1 cellular context compared by ENCODE assay signal in the genomic region with DNA sequence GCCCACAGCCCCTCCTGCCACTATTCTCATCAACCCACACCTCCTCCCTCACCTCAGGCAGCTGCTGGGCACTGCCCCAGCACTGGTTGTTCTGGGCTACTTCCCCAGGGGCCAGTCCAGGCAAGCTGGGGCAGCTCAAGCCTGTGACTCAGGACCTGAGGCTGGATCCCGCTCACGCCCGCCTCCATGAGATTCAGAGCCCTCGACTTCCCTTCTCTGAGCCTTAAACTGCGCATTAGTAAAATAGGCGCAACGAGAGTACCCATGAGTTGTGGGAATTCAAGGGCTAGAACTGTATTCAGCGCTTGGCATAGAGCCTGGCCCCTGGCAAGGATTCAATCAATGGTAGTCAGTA.
TF ChIP-seq lines count a peak whose summit lies in the region.

No MANE protein-coding gene starts in this region.

TF ChIP-seq in K562, 482 proteins besides CTCF, POLR2A, EP300 and RAD21 (continued from another document and continues in another):
- TF ChIP-seq, protein P1, sequence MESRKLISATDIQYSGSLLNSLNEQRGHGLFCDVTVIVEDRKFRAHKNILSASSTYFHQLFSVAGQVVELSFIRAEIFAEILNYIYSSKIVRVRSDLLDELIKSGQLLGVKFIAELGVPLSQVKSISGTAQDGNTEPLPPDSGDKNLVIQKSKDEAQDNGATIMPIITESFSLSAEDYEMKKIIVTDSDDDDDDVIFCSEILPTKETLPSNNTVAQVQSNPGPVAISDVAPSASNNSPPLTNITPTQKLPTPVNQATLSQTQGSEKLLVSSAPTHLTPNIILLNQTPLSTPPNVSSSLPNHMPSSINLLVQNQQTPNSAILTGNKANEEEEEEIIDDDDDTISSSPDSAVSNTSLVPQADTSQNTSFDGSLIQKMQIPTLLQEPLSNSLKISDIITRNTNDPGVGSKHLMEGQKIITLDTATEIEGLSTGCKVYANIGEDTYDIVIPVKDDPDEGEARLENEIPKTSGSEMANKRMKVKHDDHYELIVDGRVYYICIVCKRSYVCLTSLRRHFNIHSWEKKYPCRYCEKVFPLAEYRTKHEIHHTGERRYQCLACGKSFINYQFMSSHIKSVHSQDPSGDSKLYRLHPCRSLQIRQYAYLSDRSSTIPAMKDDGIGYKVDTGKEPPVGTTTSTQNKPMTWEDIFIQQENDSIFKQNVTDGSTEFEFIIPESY (CRISPR knock-in tag; IDR thresholded peaks at IDR 0.05), result 0 out of 2 replicates have a peak, but pooled peaks have one; percentile 34
- TF ChIP-seq, protein P2, sequence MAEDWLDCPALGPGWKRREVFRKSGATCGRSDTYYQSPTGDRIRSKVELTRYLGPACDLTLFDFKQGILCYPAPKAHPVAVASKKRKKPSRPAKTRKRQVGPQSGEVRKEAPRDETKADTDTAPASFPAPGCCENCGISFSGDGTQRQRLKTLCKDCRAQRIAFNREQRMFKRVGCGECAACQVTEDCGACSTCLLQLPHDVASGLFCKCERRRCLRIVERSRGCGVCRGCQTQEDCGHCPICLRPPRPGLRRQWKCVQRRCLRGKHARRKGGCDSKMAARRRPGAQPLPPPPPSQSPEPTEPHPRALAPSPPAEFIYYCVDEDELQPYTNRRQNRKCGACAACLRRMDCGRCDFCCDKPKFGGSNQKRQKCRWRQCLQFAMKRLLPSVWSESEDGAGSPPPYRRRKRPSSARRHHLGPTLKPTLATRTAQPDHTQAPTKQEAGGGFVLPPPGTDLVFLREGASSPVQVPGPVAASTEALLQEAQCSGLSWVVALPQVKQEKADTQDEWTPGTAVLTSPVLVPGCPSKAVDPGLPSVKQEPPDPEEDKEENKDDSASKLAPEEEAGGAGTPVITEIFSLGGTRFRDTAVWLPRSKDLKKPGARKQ (CRISPR knock-in tag; IDR thresholded peaks at IDR 0.05), result 0 out of 2 replicates have a peak, but pooled peaks have one; percentile 37
- TF ChIP-seq, protein P3, sequence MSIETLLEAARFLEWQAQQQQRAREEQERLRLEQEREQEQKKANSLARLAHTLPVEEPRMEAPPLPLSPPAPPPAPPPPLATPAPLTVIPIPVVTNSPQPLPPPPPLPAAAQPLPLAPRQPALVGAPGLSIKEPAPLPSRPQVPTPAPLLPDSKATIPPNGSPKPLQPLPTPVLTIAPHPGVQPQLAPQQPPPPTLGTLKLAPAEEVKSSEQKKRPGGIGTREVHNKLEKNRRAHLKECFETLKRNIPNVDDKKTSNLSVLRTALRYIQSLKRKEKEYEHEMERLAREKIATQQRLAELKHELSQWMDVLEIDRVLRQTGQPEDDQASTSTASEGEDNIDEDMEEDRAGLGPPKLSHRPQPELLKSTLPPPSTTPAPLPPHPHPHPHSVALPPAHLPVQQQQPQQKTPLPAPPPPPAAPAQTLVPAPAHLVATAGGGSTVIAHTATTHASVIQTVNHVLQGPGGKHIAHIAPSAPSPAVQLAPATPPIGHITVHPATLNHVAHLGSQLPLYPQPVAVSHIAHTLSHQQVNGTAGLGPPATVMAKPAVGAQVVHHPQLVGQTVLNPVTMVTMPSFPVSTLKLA (conservative IDR thresholded peaks at IDR 0.05), result no peak
- TF ChIP-seq FUS (optimal IDR thresholded peaks at IDR 0.05; ENCODE audit: low read depth, low read length) (no peak), MTA3 (IDR thresholded peaks at IDR 0.05; ENCODE audit: borderline replicate concordance) (peak; percentile 43; the same call in 1 of the 2 replicates), ARID1B (IDR thresholded peaks at IDR 0.05) (peak; percentile 12; the same call in 1 of the 2 replicates), MCM5 (IDR thresholded peaks at IDR 0.05; ENCODE audit: low read depth) (no peak), ATF7 (IDR thresholded peaks at IDR 0.05) (peak; percentile 21; the same call in 1 of the 2 replicates), FOSL1 (tag; conservative IDR thresholded peaks at IDR 0.05) (peak; percentile 70), EP400 (IDR thresholded peaks at IDR 0.05) (no peak), NR4A1 (CRISPR knock-in tag; IDR thresholded peaks at IDR 0.05) (no peak), NR4A1 (tag; IDR thresholded peaks at IDR 0.05) (no peak)
- TF ChIP-seq, protein P4, sequence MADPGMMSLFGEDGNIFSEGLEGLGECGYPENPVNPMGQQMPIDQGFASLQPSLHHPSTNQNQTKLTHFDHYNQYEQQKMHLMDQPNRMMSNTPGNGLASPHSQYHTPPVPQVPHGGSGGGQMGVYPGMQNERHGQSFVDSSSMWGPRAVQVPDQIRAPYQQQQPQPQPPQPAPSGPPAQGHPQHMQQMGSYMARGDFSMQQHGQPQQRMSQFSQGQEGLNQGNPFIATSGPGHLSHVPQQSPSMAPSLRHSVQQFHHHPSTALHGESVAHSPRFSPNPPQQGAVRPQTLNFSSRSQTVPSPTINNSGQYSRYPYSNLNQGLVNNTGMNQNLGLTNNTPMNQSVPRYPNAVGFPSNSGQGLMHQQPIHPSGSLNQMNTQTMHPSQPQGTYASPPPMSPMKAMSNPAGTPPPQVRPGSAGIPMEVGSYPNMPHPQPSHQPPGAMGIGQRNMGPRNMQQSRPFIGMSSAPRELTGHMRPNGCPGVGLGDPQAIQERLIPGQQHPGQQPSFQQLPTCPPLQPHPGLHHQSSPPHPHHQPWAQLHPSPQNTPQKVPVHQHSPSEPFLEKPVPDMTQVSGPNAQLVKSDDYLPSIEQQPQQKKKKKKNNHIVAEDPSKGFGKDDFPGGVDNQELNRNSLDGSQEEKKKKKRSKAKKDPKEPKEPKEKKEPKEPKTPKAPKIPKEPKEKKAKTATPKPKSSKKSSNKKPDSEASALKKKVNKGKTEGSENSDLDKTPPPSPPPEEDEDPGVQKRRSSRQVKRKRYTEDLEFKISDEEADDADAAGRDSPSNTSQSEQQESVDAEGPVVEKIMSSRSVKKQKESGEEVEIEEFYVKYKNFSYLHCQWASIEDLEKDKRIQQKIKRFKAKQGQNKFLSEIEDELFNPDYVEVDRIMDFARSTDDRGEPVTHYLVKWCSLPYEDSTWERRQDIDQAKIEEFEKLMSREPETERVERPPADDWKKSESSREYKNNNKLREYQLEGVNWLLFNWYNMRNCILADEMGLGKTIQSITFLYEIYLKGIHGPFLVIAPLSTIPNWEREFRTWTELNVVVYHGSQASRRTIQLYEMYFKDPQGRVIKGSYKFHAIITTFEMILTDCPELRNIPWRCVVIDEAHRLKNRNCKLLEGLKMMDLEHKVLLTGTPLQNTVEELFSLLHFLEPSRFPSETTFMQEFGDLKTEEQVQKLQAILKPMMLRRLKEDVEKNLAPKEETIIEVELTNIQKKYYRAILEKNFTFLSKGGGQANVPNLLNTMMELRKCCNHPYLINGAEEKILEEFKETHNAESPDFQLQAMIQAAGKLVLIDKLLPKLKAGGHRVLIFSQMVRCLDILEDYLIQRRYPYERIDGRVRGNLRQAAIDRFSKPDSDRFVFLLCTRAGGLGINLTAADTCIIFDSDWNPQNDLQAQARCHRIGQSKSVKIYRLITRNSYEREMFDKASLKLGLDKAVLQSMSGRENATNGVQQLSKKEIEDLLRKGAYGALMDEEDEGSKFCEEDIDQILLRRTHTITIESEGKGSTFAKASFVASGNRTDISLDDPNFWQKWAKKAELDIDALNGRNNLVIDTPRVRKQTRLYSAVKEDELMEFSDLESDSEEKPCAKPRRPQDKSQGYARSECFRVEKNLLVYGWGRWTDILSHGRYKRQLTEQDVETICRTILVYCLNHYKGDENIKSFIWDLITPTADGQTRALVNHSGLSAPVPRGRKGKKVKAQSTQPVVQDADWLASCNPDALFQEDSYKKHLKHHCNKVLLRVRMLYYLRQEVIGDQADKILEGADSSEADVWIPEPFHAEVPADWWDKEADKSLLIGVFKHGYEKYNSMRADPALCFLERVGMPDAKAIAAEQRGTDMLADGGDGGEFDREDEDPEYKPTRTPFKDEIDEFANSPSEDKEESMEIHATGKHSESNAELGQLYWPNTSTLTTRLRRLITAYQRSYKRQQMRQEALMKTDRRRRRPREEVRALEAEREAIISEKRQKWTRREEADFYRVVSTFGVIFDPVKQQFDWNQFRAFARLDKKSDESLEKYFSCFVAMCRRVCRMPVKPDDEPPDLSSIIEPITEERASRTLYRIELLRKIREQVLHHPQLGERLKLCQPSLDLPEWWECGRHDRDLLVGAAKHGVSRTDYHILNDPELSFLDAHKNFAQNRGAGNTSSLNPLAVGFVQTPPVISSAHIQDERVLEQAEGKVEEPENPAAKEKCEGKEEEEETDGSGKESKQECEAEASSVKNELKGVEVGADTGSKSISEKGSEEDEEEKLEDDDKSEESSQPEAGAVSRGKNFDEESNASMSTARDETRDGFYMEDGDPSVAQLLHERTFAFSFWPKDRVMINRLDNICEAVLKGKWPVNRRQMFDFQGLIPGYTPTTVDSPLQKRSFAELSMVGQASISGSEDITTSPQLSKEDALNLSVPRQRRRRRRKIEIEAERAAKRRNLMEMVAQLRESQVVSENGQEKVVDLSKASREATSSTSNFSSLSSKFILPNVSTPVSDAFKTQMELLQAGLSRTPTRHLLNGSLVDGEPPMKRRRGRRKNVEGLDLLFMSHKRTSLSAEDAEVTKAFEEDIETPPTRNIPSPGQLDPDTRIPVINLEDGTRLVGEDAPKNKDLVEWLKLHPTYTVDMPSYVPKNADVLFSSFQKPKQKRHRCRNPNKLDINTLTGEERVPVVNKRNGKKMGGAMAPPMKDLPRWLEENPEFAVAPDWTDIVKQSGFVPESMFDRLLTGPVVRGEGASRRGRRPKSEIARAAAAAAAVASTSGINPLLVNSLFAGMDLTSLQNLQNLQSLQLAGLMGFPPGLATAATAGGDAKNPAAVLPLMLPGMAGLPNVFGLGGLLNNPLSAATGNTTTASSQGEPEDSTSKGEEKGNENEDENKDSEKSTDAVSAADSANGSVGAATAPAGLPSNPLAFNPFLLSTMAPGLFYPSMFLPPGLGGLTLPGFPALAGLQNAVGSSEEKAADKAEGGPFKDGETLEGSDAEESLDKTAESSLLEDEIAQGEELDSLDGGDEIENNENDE (IDR thresholded peaks at IDR 0.05; ENCODE audit: low read depth, low read length), result no peak
- TF ChIP-seq, protein P5, sequence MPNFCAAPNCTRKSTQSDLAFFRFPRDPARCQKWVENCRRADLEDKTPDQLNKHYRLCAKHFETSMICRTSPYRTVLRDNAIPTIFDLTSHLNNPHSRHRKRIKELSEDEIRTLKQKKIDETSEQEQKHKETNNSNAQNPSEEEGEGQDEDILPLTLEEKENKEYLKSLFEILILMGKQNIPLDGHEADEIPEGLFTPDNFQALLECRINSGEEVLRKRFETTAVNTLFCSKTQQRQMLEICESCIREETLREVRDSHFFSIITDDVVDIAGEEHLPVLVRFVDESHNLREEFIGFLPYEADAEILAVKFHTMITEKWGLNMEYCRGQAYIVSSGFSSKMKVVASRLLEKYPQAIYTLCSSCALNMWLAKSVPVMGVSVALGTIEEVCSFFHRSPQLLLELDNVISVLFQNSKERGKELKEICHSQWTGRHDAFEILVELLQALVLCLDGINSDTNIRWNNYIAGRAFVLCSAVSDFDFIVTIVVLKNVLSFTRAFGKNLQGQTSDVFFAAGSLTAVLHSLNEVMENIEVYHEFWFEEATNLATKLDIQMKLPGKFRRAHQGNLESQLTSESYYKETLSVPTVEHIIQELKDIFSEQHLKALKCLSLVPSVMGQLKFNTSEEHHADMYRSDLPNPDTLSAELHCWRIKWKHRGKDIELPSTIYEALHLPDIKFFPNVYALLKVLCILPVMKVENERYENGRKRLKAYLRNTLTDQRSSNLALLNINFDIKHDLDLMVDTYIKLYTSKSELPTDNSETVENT (CRISPR knock-in tag; IDR thresholded peaks at IDR 0.05), result no peak
- TF ChIP-seq, protein P6, sequence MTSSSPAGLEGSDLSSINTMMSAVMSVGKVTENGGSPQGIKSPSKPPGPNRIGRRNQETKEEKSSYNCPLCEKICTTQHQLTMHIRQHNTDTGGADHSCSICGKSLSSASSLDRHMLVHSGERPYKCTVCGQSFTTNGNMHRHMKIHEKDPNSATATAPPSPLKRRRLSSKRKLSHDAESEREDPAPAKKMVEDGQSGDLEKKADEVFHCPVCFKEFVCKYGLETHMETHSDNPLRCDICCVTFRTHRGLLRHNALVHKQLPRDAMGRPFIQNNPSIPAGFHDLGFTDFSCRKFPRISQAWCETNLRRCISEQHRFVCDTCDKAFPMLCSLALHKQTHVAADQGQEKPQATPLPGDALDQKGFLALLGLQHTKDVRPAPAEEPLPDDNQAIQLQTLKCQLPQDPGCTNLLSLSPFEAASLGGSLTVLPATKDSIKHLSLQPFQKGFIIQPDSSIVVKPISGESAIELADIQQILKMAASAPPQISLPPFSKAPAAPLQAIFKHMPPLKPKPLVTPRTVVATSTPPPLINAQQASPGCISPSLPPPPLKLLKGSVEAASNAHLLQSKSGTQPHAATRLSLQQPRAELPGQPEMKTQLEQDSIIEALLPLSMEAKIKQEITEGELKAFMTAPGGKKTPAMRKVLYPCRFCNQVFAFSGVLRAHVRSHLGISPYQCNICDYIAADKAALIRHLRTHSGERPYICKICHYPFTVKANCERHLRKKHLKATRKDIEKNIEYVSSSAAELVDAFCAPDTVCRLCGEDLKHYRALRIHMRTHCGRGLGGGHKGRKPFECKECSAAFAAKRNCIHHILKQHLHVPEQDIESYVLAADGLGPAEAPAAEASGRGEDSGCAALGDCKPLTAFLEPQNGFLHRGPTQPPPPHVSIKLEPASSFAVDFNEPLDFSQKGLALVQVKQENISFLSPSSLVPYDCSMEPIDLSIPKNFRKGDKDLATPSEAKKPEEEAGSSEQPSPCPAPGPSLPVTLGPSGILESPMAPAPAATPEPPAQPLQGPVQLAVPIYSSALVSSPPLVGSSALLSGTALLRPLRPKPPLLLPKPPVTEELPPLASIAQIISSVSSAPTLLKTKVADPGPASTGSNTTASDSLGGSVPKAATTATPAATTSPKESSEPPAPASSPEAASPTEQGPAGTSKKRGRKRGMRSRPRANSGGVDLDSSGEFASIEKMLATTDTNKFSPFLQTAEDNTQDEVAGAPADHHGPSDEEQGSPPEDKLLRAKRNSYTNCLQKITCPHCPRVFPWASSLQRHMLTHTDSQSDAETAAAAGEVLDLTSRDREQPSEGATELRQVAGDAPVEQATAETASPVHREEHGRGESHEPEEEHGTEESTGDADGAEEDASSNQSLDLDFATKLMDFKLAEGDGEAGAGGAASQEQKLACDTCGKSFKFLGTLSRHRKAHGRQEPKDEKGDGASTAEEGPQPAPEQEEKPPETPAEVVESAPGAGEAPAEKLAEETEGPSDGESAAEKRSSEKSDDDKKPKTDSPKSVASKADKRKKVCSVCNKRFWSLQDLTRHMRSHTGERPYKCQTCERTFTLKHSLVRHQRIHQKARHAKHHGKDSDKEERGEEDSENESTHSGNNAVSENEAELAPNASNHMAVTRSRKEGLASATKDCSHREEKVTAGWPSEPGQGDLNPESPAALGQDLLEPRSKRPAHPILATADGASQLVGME (CRISPR knock-in tag; IDR thresholded peaks at IDR 0.05), result no peak
- TF ChIP-seq, protein P7, sequence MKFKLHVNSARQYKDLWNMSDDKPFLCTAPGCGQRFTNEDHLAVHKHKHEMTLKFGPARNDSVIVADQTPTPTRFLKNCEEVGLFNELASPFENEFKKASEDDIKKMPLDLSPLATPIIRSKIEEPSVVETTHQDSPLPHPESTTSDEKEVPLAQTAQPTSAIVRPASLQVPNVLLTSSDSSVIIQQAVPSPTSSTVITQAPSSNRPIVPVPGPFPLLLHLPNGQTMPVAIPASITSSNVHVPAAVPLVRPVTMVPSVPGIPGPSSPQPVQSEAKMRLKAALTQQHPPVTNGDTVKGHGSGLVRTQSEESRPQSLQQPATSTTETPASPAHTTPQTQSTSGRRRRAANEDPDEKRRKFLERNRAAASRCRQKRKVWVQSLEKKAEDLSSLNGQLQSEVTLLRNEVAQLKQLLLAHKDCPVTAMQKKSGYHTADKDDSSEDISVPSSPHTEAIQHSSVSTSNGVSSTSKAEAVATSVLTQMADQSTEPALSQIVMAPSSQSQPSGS (CRISPR knock-in tag; IDR thresholded peaks at IDR 0.05), result no peak
